ENCODE assay signal across 19 cellular contexts in the genomic region with DNA sequence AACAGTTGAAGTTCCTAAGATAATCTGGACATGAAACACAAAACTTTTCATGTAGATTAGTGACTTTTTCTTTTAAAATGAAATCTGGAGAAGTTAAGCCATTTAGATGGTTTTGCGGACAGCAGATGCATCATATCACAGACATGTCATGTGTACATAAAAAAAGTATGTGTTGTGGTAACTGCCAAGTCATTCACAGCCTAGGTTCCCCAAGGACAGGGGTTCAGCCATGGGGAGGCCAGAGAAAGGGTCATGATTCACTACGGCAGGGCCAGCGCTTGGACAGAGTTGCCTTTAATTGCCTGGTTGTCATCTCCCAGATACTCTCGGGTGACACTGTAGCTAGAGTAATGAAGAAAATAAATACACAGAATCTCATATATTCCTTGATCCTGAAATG.
DNase-seq lines count a peak whose midpoint lies in the region; ATAC-seq, FAIRE-seq and TF ChIP-seq lines count a peak whose summit lies in the region.
"Had no signal": no experiment of that assay in that cellular context is flagged by ENCODE, and none has a peak within 500 bp of the region (broad histone marks: within the 10 kb centered on the region; RNA-seq: fewer than 3 reads in every experiment).

No MANE protein-coding gene starts in this region.

- peak; percentile 50 for ATAC-seq in sciatic nerve
- ATAC-seq: activated T-helper 17 cell treated with anti-CD3 and anti-CD28 coated beads, Interleukin-2, amount 50 U/mL, for 72 hours; gastrocnemius medialis had no signal

- no peak overlapping the region for H3K9ac ChIP-seq in adipocyte (ENCODE audit: low read length)

- DNase-seq in EL = peak; percentile 33
- peak; percentile 50 for DNase-seq in adipocyte (ENCODE audit: low read depth)
- peak; percentile 71 to 85 for DNase-seq in foreskin fibroblast
- no peak for DNase-seq in sciatic nerve (ENCODE audit: low spot score)
- no peak for DNase-seq in C1 segment of cervical spinal cord (lab: John Stamatoyannopoulos, UW)
- DNase-seq in COLO668 (lab: John Stamatoyannopoulos, UW; ENCODE audit: unreplicated experiment) = no peak
- no peak for DNase-seq in RCC 7860 (ENCODE audit: low spot score)
- DNase-seq: ACHN; activated CD4-positive, alpha-beta T cell treated with anti-CD3 and anti-CD28 coated beads, Interleukin-2, amount 50 U/mL, for 4 hours; activated CD4-positive, CD25-positive, alpha-beta regulatory T cell; Calu3; gastrocnemius medialis; MG63; NCI-H1417; NCI-H2081 treated with DMSO at 0.1 percent for 48 hours had no signal

- H3K4me3 ChIP-seq in adipocyte (ENCODE audit: low read length) (no peak overlapping the region), foreskin fibroblast (ENCODE audit: low read depth in 1 of 2, low read length in 2 of 2) (no peak overlapping the region)
- H3K4me3 ChIP-seq: gastrocnemius medialis, HAP-1, lung, MG63, suprapubic skin had no signal

- TF ChIP-seq CTCF in foreskin fibroblast (IDR thresholded peaks at IDR 0.05; ENCODE audit: low read depth, low read length) = no peak

- H3K4me1 ChIP-seq in adipocyte (ENCODE audit: control insufficient read depth, insufficient read depth, low read length) = peaks cover 12% of the 10 kb centered on the region
- H3K4me1 ChIP-seq: gastrocnemius medialis, HAP-1, suprapubic skin had no signal

- no peaks in the 10 kb centered on the region for H3K27me3 ChIP-seq in adipocyte (replicated peaks; ENCODE audit: control insufficient read depth, insufficient read depth, low read length)
- H3K27me3 ChIP-seq: gastrocnemius medialis, MG63, suprapubic skin had no signal

- FAIRE-seq in RCC 7860 (lab: Jason Lieb, UNC) = no peak

- intact Hi-C loops in sciatic nerve (cut with DNase I) = no loop called here

- H3K36me3 ChIP-seq in adipocyte (ENCODE audit: control insufficient read depth, insufficient read depth, low read length, severe bottlenecking) = no peaks in the 10 kb centered on the region
- H3K36me3 ChIP-seq: gastrocnemius medialis, HAP-1, MG63, suprapubic skin had no signal

- no peaks in the 10 kb centered on the region for H3K9me3 ChIP-seq in adipocyte (ENCODE audit: control insufficient read depth, low read length)
- H3K9me3 ChIP-seq: gastrocnemius medialis, HAP-1, MG63, suprapubic skin had no signal

Comparison
In these comparisons a context has a peak if more than half of its experiments do, and no peak if none do; other contexts are left out.
1. DNase-seq: peak in EL (single experiment), adipocyte (single experiment) and foreskin fibroblast (2 of 2); none in sciatic nerve (single experiment), C1 segment of cervical spinal cord (0 of 14), COLO668 (single experiment) and RCC 7860 (single experiment).